In genomic region chr17:78779848-78780247, GRCh38 we compare ENCODE assay signal across 8 cellular contexts. TPM values are rescaled to one million over a fixed set of nuclear protein-coding genes. Genes with fewer than 3 reads are reported as not detected.
DNase-seq lines count a peak whose midpoint lies in the region; ATAC-seq, FAIRE-seq and TF ChIP-seq lines count a peak whose summit lies in the region.

No MANE protein-coding gene starts in this region.

- no peak for ATAC-seq in RWPE2 (ENCODE audit: low read depth)
- no peak for ATAC-seq in pancreas
- no peak for ATAC-seq in HG03045 (IDR thresholded peaks at IDR 0.05; ENCODE audit: unreplicated experiment)
- no peak for ATAC-seq in GM19463 (IDR thresholded peaks at IDR 0.05; ENCODE audit: unreplicated experiment)

- FAIRE-seq in pancreas (lab: Jason Lieb, UNC): no peak

- H3K27ac ChIP-seq in RWPE2 (ENCODE audit: poor library complexity, severe bottlenecking): peak overlapping the region; percentile 55
- peak overlapping the region in 3 of 4 donors; percentile 39 to 82 (median 78) for H3K27ac ChIP-seq in pancreas

- H3K27me3 Mint-ChIP-seq in brain: no peaks in the 10 kb centered on the region

- peak overlapping the region; percentile 9 to 91 (median 82) for H3K27ac Mint-ChIP-seq in brain

- no peak for TF ChIP-seq CTCF in GM12865 (IDR thresholded peaks at IDR 0.05; ENCODE audit: insufficient read depth, low read depth, low read length, missing control alignments)
- no peak for TF ChIP-seq CTCF in RWPE2 (IDR thresholded peaks at IDR 0.05; ENCODE audit: poor library complexity, severe bottlenecking)
- no peak for TF ChIP-seq CTCF in brain (conservative IDR thresholded peaks at IDR 0.05)
- TF ChIP-seq CTCF in pancreas (IDR thresholded peaks at IDR 0.05): no peak

- intact Hi-C loops in pancreas (cut with DNase I): no loop called here

- 47 to 48% methylated on average over 3 of the region's 3 CpGs for WGBS in pancreas, 2 donors

- no peaks in the 10 kb centered on the region for H3K36me3 Mint-ChIP-seq in brain

- H3K9me3 Mint-ChIP-seq in brain: no peaks in the 10 kb centered on the region

- DNase-seq in GM12865 (ENCODE audit: low read depth) (peak; percentile 89), RWPE2 (ENCODE audit: low spot score) (no peak), pancreas (no peak), NOMO-1 treated with DMSO at 0.1 percent for 48 hours (lab: John Stamatoyannopoulos, UW; ENCODE audit: unreplicated experiment) (no peak), SIG-M5 (lab: John Stamatoyannopoulos, UW) (no peak)

- H3K36me3 ChIP-seq in RWPE2 (ENCODE audit: low read depth): no peaks in the 10 kb centered on the region
- H3K36me3 ChIP-seq in pancreas: no peaks in the 10 kb centered on the region

- peaks cover 14% of the 10 kb centered on the region for H3K4me1 ChIP-seq in RWPE2 (ENCODE audit: insufficient read depth, poor library complexity, severe bottlenecking)
- H3K4me1 ChIP-seq in pancreas: peaks cover 12 to 22% (median 22%) of the 10 kb centered on the region in 3 donors

- peak overlapping the region; percentile 72 for H3K4me3 ChIP-seq in GM12865 (ENCODE audit: low read depth, low read length)
- H3K4me3 ChIP-seq in RWPE2 (ENCODE audit: severe bottlenecking): no peak overlapping the region
- no peak overlapping the region for H3K4me3 ChIP-seq in pancreas

- H3K27me3 ChIP-seq in RWPE2 (ENCODE audit: insufficient read depth, poor library complexity, severe bottlenecking) (no peaks in the 10 kb centered on the region), pancreas (no peaks in the 10 kb centered on the region)

- peak overlapping the region; percentile 71 to 92 (median 77) for H3K4me3 Mint-ChIP-seq in brain

- H3K9me3 ChIP-seq in RWPE2 (ENCODE audit: severe bottlenecking): no peaks in the 10 kb centered on the region
- H3K9me3 ChIP-seq in pancreas: no peaks in the 10 kb centered on the region

- H3K4me1 Mint-ChIP-seq in brain: peaks cover 43% of the 10 kb centered on the region

RNA-seq across cellular contexts. Expression of gene CYTH1, which starts 2.2 kb away (rescaled TPM):
- polyA plus RNA-seq in brain (ENCODE audit: insufficient read depth, low read depth, low replicate concordance): 33.6 TPM
- total RNA-seq in pancreas: 10 to 100 TPM; 18.3 to 34.4 (median 21.3) TPM
- polyA plus RNA-seq in pancreas: 10 to 100 TPM; 25.0 to 28.9 TPM
